18 cellular contexts compared by ENCODE assay signal in genomic region chr11:73715551-73715950, GRCh38.
"Had no signal": no experiment of that assay in that cellular context is flagged by ENCODE, and none has a peak within 500 bp of the region (broad histone marks: within the 10 kb centered on the region; RNA-seq: fewer than 3 reads in every experiment).

No MANE protein-coding gene starts in this region.

- H3K4me3 ChIP-seq: body of pancreas, neural progenitor cell, tibial artery, uterus had no signal

- H3K27me3 Mint-ChIP-seq: activated naive CD4-positive, alpha-beta T cell treated with anti-CD3 and anti-CD28 coated beads, Interleukin-2, amount 50 U/mL, for 24 hours; activated T-cell treated with anti-CD3 and anti-CD28 coated beads, Interleukin-2, amount 50 U/mL, for 24 hours; central memory CD8-positive, alpha-beta T cell; stimulated activated memory B cell treated with anti-CD40 and anti-IgM and Interleukin-4, amounts not matched to agents 10 μg/mL and 1 μg/mL and 100 μg/mL, for 72 hours had no signal

- ATAC-seq: body of pancreas; foreskin keratinocyte; left ventricle myocardium superior; stimulated activated memory B cell treated with anti-CD40 and anti-IgM and Interleukin-4, amounts not matched to agents 10 μg/mL and 1 μg/mL and 100 μg/mL, for 72 hours had no signal

- H3K4me3 Mint-ChIP-seq: activated naive CD4-positive, alpha-beta T cell treated with anti-CD3 and anti-CD28 coated beads, Interleukin-2, amount 50 U/mL, for 24 hours; activated T-cell treated with anti-CD3 and anti-CD28 coated beads, Interleukin-2, amount 50 U/mL, for 24 hours; central memory CD8-positive, alpha-beta T cell; neural progenitor cell; stimulated activated memory B cell treated with anti-CD40 and anti-IgM and Interleukin-4, amounts not matched to agents 10 μg/mL and 1 μg/mL and 100 μg/mL, for 72 hours had no signal

- H3K4me1 Mint-ChIP-seq: stimulated activated memory B cell treated with anti-CD40 and anti-IgM and Interleukin-4, amounts not matched to agents 10 μg/mL and 1 μg/mL and 100 μg/mL, for 72 hours had no signal

- H3K27ac ChIP-seq: foreskin keratinocyte, neural progenitor cell, parathyroid adenoma, tibial artery, uterus had no signal

- DNase-seq: activated CD4-positive, alpha-beta T cell treated with anti-CD3 and anti-CD28 coated beads, Interleukin-2, amount 50 U/mL, for 48 hours; activated CD4-positive, CD25-positive, alpha-beta regulatory T cell treated with anti-CD3 and anti-CD28 coated beads, Interleukin-2, amount 50 U/mL, for 72 hours; activated T-cell treated with anti-CD3 and anti-CD28 coated beads, Interleukin-2, amount 50 U/mL, for 24 hours; body of pancreas; effector memory CD4-positive, alpha-beta T cell; foreskin keratinocyte; head of caudate nucleus; kidney glomerular epithelial cell; left ventricle myocardium superior; retina; T-helper 9 cell; tibial artery; uterus had no signal

- H3K27me3 ChIP-seq: body of pancreas, foreskin keratinocyte, neural progenitor cell, tibial artery, uterus had no signal

- H3K27ac Mint-ChIP-seq: activated naive CD4-positive, alpha-beta T cell treated with anti-CD3 and anti-CD28 coated beads, Interleukin-2, amount 50 U/mL, for 24 hours; neural progenitor cell; stimulated activated memory B cell treated with anti-CD40 and anti-IgM and Interleukin-4, amounts not matched to agents 10 μg/mL and 1 μg/mL and 100 μg/mL, for 72 hours had no signal

- H3K9me3 Mint-ChIP-seq: activated naive CD4-positive, alpha-beta T cell treated with anti-CD3 and anti-CD28 coated beads, Interleukin-2, amount 50 U/mL, for 24 hours; activated T-cell treated with anti-CD3 and anti-CD28 coated beads, Interleukin-2, amount 50 U/mL, for 24 hours; central memory CD8-positive, alpha-beta T cell; neural progenitor cell; stimulated activated memory B cell treated with anti-CD40 and anti-IgM and Interleukin-4, amounts not matched to agents 10 μg/mL and 1 μg/mL and 100 μg/mL, for 72 hours had no signal
